ENCODE assay signal across 8 cellular contexts in the genomic region with DNA sequence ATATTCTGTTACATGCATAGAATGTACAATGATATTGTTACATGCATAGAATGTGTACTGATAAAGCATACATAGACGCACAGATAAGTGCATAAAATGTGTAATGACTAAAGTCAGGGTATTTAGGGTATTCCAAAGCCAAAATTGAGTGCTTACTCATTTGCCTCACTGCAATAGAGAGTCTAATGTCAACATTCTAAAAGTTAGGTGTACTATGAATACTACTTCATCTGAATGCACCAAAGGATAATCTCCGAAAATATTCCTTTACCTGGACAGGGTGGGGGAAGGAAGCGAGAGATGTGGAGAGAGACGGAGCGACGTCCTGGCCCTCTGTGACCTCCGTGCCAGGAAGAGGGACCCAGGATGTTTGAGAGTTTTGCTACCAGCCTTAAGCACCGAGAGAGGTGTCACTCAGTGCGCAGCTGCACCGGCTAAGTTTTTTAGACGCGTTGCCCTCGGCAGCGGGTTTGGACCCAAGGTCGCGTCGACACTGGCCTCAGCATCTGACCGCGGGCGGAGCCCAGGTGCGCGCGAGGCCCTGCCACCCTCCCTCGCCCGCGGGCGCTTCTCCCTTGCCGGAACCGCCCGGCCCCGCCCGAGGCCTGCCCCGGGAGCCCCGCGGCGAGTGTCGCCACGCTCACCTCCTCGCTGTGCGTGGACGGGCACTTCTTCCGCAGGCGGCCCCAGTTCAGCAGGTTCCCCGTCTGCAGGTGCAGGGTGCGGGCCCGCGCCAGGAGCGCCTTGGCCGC. TPM values are rescaled to one million over a fixed set of nuclear protein-coding genes. Genes with fewer than 3 reads are reported as not detected.
DNase-seq lines count a peak whose midpoint lies in the region; ATAC-seq and TF ChIP-seq lines count a peak whose summit lies in the region.

No MANE protein-coding gene starts in this region.

- H2AK9ac ChIP-seq in IMR-90 (replicated peaks; ENCODE audit: low read depth, low read length, poor library complexity): peak overlapping the region; percentile 97

- H3K9me3 ChIP-seq in IMR-90 (ENCODE audit: control insufficient read depth, insufficient read depth, low read length): no peaks in the 10 kb centered on the region
- H3K9me3 ChIP-seq in mesenchymal stem cell (ENCODE audit: control insufficient read depth, low read length): no peaks in the 10 kb centered on the region

- peaks cover 3 to 48% of the 10 kb centered on the region in 2 experiments; a peak in 2 of 4 replicates for H3K79me1 ChIP-seq in IMR-90 (ENCODE audit: low read depth in 1 of 2, low read length in 2 of 2)
- H3K79me1 ChIP-seq in mesenchymal stem cell (replicated peaks; ENCODE audit: low read length, poor library complexity, severe bottlenecking): peaks cover 7% of the 10 kb centered on the region

- DNase-seq in G401 (ENCODE audit: low spot score) (peak; percentile 39), IMR-90 (no peak), mesenchymal stem cell (no peak), COR-L47 (lab: John Stamatoyannopoulos, UW) (no peak)
- peak; percentile 70 for DNase-seq in activated CD4-positive, CD25-positive, alpha-beta regulatory T cell treated with anti-CD3 and anti-CD28 coated beads, Interleukin-2, amount 50 U/mL, for 72 hours
- peak; percentile 19 for DNase-seq in stimulated activated CD8-positive, alpha-beta memory T cell treated with anti-CD3 and anti-CD28 coated beads, Interleukin-15, amount 100 ng/mL, for 1 hour (ENCODE audit: low read depth)

- BruUV-seq in IMR-90 (replicated peaks; lab: Mats Ljungman, UMichigan): no TSS peak

- peaks cover 47% of the 10 kb centered on the region; the same call in 1 of the 2 replicates for H4K20me1 ChIP-seq in IMR-90 (ENCODE audit: insufficient read depth, low read length)

- H2BK120ac ChIP-seq in IMR-90 (ENCODE audit: low read depth, low read length): peak overlapping the region; percentile 59
- peak overlapping the region; percentile 95 for H2BK120ac ChIP-seq in mesenchymal stem cell (ENCODE audit: low read depth, low read length)

- in situ Hi-C loops in G401 (cut with HindIII; ENCODE audit: low sequenced_read_pairs): no loop called here
- in situ Hi-C loops in IMR-90 (cut with MboI; ENCODE audit: low sequenced_read_pairs): no loop called here

- H3K27ac ChIP-seq in IMR-90 (ENCODE audit: insufficient read depth, low read length) (peak overlapping the region; percentile 29), mesenchymal stem cell (ENCODE audit: low read length, poor library complexity, severe bottlenecking) (no peak overlapping the region)

- H3K4ac ChIP-seq in IMR-90 (ENCODE audit: low read depth, low read length): peak overlapping the region; percentile 85
- H3K4ac ChIP-seq in mesenchymal stem cell (ENCODE audit: low read depth in 1 of 2, low read length in 2 of 2): peak overlapping the region; percentile 91 to 97

- POLR2A ChIA-PET in IMR-90 (lab: Charles Lee; ENCODE audit: unreplicated experiment): no interaction called here

- H3K4me1 ChIP-seq in IMR-90 (ENCODE audit: control insufficient read depth, insufficient read depth, low read length) (peaks cover 4% of the 10 kb centered on the region), mesenchymal stem cell (ENCODE audit: control insufficient read depth, insufficient read depth, low read depth, low read length) (peaks cover 3% of the 10 kb centered on the region)

- H3K9ac ChIP-seq in IMR-90 (ENCODE audit: low read depth, low read length) (peak overlapping the region; percentile 79), mesenchymal stem cell (ENCODE audit: low read length) (peak overlapping the region; percentile 95)

- no peak for TF ChIP-seq CTCF in IMR-90 (conservative IDR thresholded peaks at IDR 0.05; ENCODE audit: low read depth, low read length)

- dilution Hi-C loops in IMR-90 (cut with HindIII; ENCODE audit: low sequenced_read_pairs, unreplicated experiment): no loop called here

- peaks cover 36% of the 10 kb centered on the region for H3K4me1 Mint-ChIP-seq in dendritic cell treated with granulocyte-macrophage colony-stimulating factor and Interleukin-4, amounts not matched to agents 40 ng/mL and 50 ng/mL, for 4 days (ENCODE audit: low read depth)

- no peak overlapping the region for H2BK20ac ChIP-seq in IMR-90 (ENCODE audit: low read depth, low read length)

- peak overlapping the region; percentile 78 for H3K27ac Mint-ChIP-seq in dendritic cell treated with granulocyte-macrophage colony-stimulating factor and Interleukin-4, amounts not matched to agents 40 ng/mL and 50 ng/mL, for 4 days

- 0 out of 2 replicates have a peak overlapping the region, but pooled peaks have one; percentile 57 for H3K56ac ChIP-seq in IMR-90 (ENCODE audit: extremely low read depth, insufficient read depth, low read length)

- no peaks in the 10 kb centered on the region for H3K9me3 Mint-ChIP-seq in dendritic cell treated with granulocyte-macrophage colony-stimulating factor and Interleukin-4, amounts not matched to agents 40 ng/mL and 50 ng/mL, for 4 days

- H2BK12ac ChIP-seq in mesenchymal stem cell (ENCODE audit: low read length in 2 of 2): peak overlapping the region in 1 of 2 experiments; percentile 42

- TF ChIP-seq POLR2A in IMR-90 (IDR thresholded peaks at IDR 0.05; ENCODE audit: low read depth, low read length): no peak

- H2AFZ ChIP-seq in IMR-90 (replicated peaks; ENCODE audit: low read length, poor library complexity): peak overlapping the region; percentile 93
- peak overlapping the region; percentile 95 for H2AFZ ChIP-seq in mesenchymal stem cell (ENCODE audit: low read depth, low read length)

- no peaks in the 10 kb centered on the region for H3K36me3 ChIP-seq in IMR-90 (ENCODE audit: control insufficient read depth, insufficient read depth, low read length)
- H3K36me3 ChIP-seq in mesenchymal stem cell (ENCODE audit: control insufficient read depth in 1 of 2, insufficient read depth in 2 of 2, low read depth in 1 of 2, low read length in 2 of 2): peaks cover 0 to 4% of the 10 kb centered on the region in 2 experiments

- H2BK5ac ChIP-seq in IMR-90 (ENCODE audit: low read depth, low read length, poor library complexity, severe bottlenecking) (peak overlapping the region; percentile 56), mesenchymal stem cell (ENCODE audit: low read depth, low read length, poor library complexity, severe bottlenecking) (peak overlapping the region; percentile 31)

- peak overlapping the region; percentile 97 for H3K23ac ChIP-seq in IMR-90 (ENCODE audit: low read depth, low read length)
- peak overlapping the region in 1 of 2 experiments; percentile 96 for H3K23ac ChIP-seq in mesenchymal stem cell (ENCODE audit: low read length in 2 of 2)

- H3K36me3 Mint-ChIP-seq in dendritic cell treated with granulocyte-macrophage colony-stimulating factor and Interleukin-4, amounts not matched to agents 40 ng/mL and 50 ng/mL, for 4 days (ENCODE audit: low read depth): no peaks in the 10 kb centered on the region

- peak overlapping the region; percentile 96 for H3K4me2 ChIP-seq in IMR-90 (ENCODE audit: low read depth, low read length)
- peak overlapping the region; percentile 86 for H3K4me2 ChIP-seq in mesenchymal stem cell (ENCODE audit: low read length, poor library complexity, severe bottlenecking)

- peaks cover 3% of the 10 kb centered on the region; the same call in 1 of the 2 replicates for H3K9me1 ChIP-seq in IMR-90 (ENCODE audit: insufficient read depth, low read length)

- no peaks in the 10 kb centered on the region for H3K27me3 ChIP-seq in IMR-90 (ENCODE audit: control insufficient read depth, insufficient read depth, low read length)
- H3K27me3 ChIP-seq in mesenchymal stem cell (ENCODE audit: control insufficient read depth in 1 of 2, insufficient read depth in 1 of 2, low read length in 2 of 2): no peaks in the 10 kb centered on the region

- TF ChIP-seq RAD21 in IMR-90 (IDR thresholded peaks at IDR 0.05; ENCODE audit: low read length): no peak

- CTCF ChIA-PET in IMR-90 (lab: Yijun Ruan, JAX): interaction anchor here (1.2 to 1.8 kb wide), 4 partner anchors 11 to 104 kb away, joined by 3 to 4 read pairs (median 4); no protein-coding TSS in a partner anchor

- H2AK5ac ChIP-seq in IMR-90 (ENCODE audit: low read depth, low read length) (peak overlapping the region; percentile 79; the same call in 1 of the 2 replicates), mesenchymal stem cell (ENCODE audit: low read length, severe bottlenecking) (no peak overlapping the region)

- intact Hi-C loops in IMR-90 (cut with micrococcal nuclease): loop anchor here (1.0 to 10.0 kb wide), 5 partner anchors 71 to 896 kb away; partner anchors contain the start of gene ARHGAP29
- intact Hi-C loops in dendritic cell treated with granulocyte-macrophage colony-stimulating factor and Interleukin-4, amounts not matched to agents 40 ng/mL and 50 ng/mL, for 4 days (cut with micrococcal nuclease): loop anchor here (2.0 to 5.0 kb wide), 2 partner anchors 30 to 61 kb away; partner anchors contain the start of gene DNTTIP2

- ATAC-seq in GM21619 (IDR thresholded peaks at IDR 0.05; ENCODE audit: unreplicated experiment): peak; percentile 40
- ATAC-seq in IMR-90 (ENCODE audit: low read depth): peak; percentile 5

- H4K5ac ChIP-seq in IMR-90 (ENCODE audit: low read depth, low read length): peak overlapping the region; percentile 2

- peak overlapping the region; percentile 94 for H3K14ac ChIP-seq in IMR-90 (replicated peaks; ENCODE audit: low read depth, low read length)
- peak overlapping the region; percentile 74 to 99 for H3K14ac ChIP-seq in mesenchymal stem cell (ENCODE audit: low read length in 2 of 2)

- WGBS in IMR-90 (ENCODE audit: extremely low coverage in 2 of 2, insufficient read length in 1 of 2), 2 experiments: 1% methylated on average over 36 of the region's 49 CpGs; no CpG with 5 or more reads in 1 of the 2 experiments
- under 1% methylated on average over 46 of the region's 49 CpGs for WGBS in mesenchymal stem cell

- H3K4me3 ChIP-seq in IMR-90 (ENCODE audit: insufficient read depth, low read depth, low read length) (peak overlapping the region; percentile 74), mesenchymal stem cell (ENCODE audit: insufficient read depth in 1 of 2, low read depth in 1 of 2, low read length in 2 of 2) (peak overlapping the region; percentile 97 to 100)

- peaks cover 7% of the 10 kb centered on the region for H3K27me3 Mint-ChIP-seq in dendritic cell treated with granulocyte-macrophage colony-stimulating factor and Interleukin-4, amounts not matched to agents 40 ng/mL and 50 ng/mL, for 4 days

- peak overlapping the region; percentile 13 for H3K18ac ChIP-seq in IMR-90 (ENCODE audit: low read depth, low read length)
- H3K18ac ChIP-seq in mesenchymal stem cell (ENCODE audit: low read depth in 1 of 2, low read length in 2 of 2): peak overlapping the region; percentile 71 to 91

- peak overlapping the region; percentile 82 for H3K4me3 Mint-ChIP-seq in dendritic cell treated with granulocyte-macrophage colony-stimulating factor and Interleukin-4, amounts not matched to agents 40 ng/mL and 50 ng/mL, for 4 days

- H4K8ac ChIP-seq in IMR-90 (ENCODE audit: low read depth in 2 of 2, low read length in 2 of 2) (peak overlapping the region in 1 of 2 experiments; percentile 49; a peak in 2 of 4 replicates), mesenchymal stem cell (ENCODE audit: low read length) (peak overlapping the region; percentile 69)

- H4K91ac ChIP-seq in IMR-90 (ENCODE audit: insufficient read depth, low read depth, low read length) (no peak overlapping the region; the same call in 1 of the 2 replicates), mesenchymal stem cell (ENCODE audit: low read length) (peak overlapping the region; percentile 86)

- H2BK15ac ChIP-seq in IMR-90 (ENCODE audit: low read depth, low read length) (peak overlapping the region; percentile 7; the same call in 1 of the 3 replicates), mesenchymal stem cell (ENCODE audit: low read depth, poor library complexity, severe bottlenecking) (peak overlapping the region; percentile 69)

RNA-seq across cellular contexts. Expression of gene GCLM, which starts 0.7 kb away (rescaled TPM):
- total RNA-seq in G401 (2014; rRNA removed; shearing (Covaris generic)): 15.6 and 33.7 TPM in 2 replicates
- 18.3 and 20.1 TPM in 2 replicates for total RNA-seq in IMR-90 (2012; rRNA removed)
- polyA plus RNA-seq in IMR-90 (2012; rRNA removed): 10.8 and 15.5 TPM in 2 replicates
- 2.3 and 2.5 TPM in 2 replicates for polyA plus RNA-seq in IMR-90 (2012; cell fraction: cytosol; rRNA removed)
- 1.9 and 12.3 TPM in 2 replicates for polyA plus RNA-seq in IMR-90 (2012; cell fraction: nucleus; rRNA removed; ENCODE audit: low replicate concordance)
- polyA plus RNA-seq in mesenchymal stem cell (2013, experiment 1 of 2): 10.0 TPM
- 10.3 TPM for polyA plus RNA-seq in mesenchymal stem cell (2013, experiment 2 of 2)

RNA-seq across cellular contexts. Expression of gene DNTTIP2, which starts 29.6 kb away (rescaled TPM):
- total RNA-seq in G401 (2014; rRNA removed; shearing (Covaris generic)): 16.7 and 24.8 TPM in 2 replicates
- 24.4 and 35.8 TPM in 2 replicates for total RNA-seq in IMR-90 (2012; rRNA removed)
- 13.8 and 14.2 TPM in 2 replicates for polyA plus RNA-seq in IMR-90 (2012; rRNA removed)
- polyA plus RNA-seq in IMR-90 (2012; cell fraction: cytosol; rRNA removed): 1.0 and 2.3 TPM in 2 replicates
- 2.2 and 14.4 TPM in 2 replicates for polyA plus RNA-seq in IMR-90 (2012; cell fraction: nucleus; rRNA removed; ENCODE audit: low replicate concordance)
- 56.4 TPM for polyA plus RNA-seq in mesenchymal stem cell (2013, experiment 1 of 2)
- 56.9 TPM for polyA plus RNA-seq in mesenchymal stem cell (2013, experiment 2 of 2)

Comparison
In these comparisons a context has a peak if more than half of its experiments do, and no peak if none do; other contexts are left out.
1. DNase-seq: peak in G401 (single experiment), activated CD4-positive, CD25-positive, alpha-beta regulatory T cell treated with anti-CD3 and anti-CD28 coated beads, Interleukin-2, amount 50 U/mL, for 72 hours (single experiment) and stimulated activated CD8-positive, alpha-beta memory T cell treated with anti-CD3 and anti-CD28 coated beads, Interleukin-15, amount 100 ng/mL, for 1 hour (single experiment); none in IMR-90 (single experiment), mesenchymal stem cell (single experiment) and COR-L47 (single experiment).